ENCODE assay signal across 21 cellular contexts in the genomic region with DNA sequence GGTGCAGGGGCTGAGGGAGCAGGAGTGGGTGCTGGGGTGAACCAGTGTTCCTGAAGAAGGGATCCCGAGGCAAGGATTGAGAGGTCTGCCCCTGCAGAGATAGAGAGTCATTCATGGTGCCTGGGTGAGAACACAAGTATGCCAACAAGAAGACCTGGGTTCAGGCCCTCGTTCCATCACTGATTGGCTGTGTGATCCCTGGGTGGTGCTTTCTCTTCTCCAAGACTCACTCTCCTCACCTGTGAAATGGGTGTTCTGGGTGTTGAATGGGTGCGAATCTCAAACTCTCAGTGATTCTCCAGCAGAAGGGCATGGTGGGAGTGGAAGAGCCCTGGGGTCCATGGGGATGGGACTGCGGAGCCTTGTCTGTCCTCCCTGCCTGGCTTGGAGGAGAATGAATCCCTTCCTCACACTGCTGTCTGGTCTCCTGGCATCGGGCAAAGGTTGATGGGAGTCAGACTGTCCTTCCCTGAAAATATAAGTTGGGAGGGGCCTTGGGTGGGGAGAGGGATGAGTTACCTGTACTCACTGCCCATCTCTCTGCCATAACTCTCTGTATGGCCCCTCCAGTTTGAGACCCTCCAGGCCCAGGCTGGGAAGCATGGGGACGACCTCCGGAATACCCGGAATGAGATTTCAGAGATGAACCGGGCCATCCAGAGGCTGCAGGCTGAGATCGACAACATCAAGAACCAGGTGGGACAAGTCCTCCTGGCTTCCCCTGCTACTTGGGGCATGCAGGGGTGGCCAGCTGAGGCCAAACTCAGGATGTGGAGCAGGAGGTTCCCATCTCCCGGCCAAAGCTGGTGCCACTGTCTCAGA. TPM values are rescaled to one million over a fixed set of nuclear protein-coding genes. Genes with fewer than 3 reads are reported as not detected.
DNase-seq lines count a peak whose midpoint lies in the region; ATAC-seq, FAIRE-seq and TF ChIP-seq lines count a peak whose summit lies in the region.
"Had no signal": no experiment of that assay in that cellular context is flagged by ENCODE, and none has a peak within 500 bp of the region (broad histone marks: within the 10 kb centered on the region; RNA-seq: fewer than 3 reads in every experiment).

No MANE protein-coding gene starts in this region.

- no peak for TF ChIP-seq RAD21 in IMR-90 (IDR thresholded peaks at IDR 0.05; ENCODE audit: low read length)

- H4K8ac ChIP-seq in IMR-90 (ENCODE audit: low read depth in 2 of 2, low read length in 2 of 2), result peak overlapping the region in 1 of 2 experiments; percentile 89; a peak in 2 of 4 replicates

- peak overlapping the region; percentile 92; the same call in 1 of the 2 replicates for H3K14ac ChIP-seq in IMR-90 (replicated peaks; ENCODE audit: low read depth, low read length)

- peak overlapping the region; percentile 100 for H2BK120ac ChIP-seq in IMR-90 (ENCODE audit: low read depth, low read length)

- no peak for TF ChIP-seq POLR2A in IMR-90 (IDR thresholded peaks at IDR 0.05; ENCODE audit: low read depth, low read length)
- TF ChIP-seq POLR2A in prostate gland (IDR thresholded peaks at IDR 0.05), result no peak

- H4K20me1 ChIP-seq in IMR-90 (ENCODE audit: insufficient read depth, low read length), result no peaks in the 10 kb centered on the region

- H3K23ac ChIP-seq in IMR-90 (ENCODE audit: low read depth, low read length), result no peak overlapping the region

- intact Hi-C loops in IMR-90 (cut with micrococcal nuclease) (no loop called here), prostate gland (cut with DNase I) (no loop called here)

- peak overlapping the region; percentile 95 for H4K91ac ChIP-seq in IMR-90 (ENCODE audit: insufficient read depth, low read depth, low read length)

- WGBS in IMR-90 (ENCODE audit: extremely low coverage in 2 of 2, insufficient read length in 1 of 2), 2 experiments, result 100% methylated on average over 6 of the region's 11 CpGs; no CpG with 5 or more reads in 1 of the 2 experiments
- WGBS in prostate gland, result 86% methylated on average over 11 of the region's 11 CpGs

- H3K4ac ChIP-seq in IMR-90 (ENCODE audit: low read depth, low read length), result peak overlapping the region; percentile 99

- H3K79me1 ChIP-seq in IMR-90 (ENCODE audit: low read depth in 1 of 2, low read length in 2 of 2), result peaks cover 0 to 6% of the 10 kb centered on the region in 2 experiments; a peak in 1 of 4 replicates

- H3K27me3 ChIP-seq in IMR-90 (ENCODE audit: control insufficient read depth, insufficient read depth, low read length) (no peaks in the 10 kb centered on the region), bronchial epithelial cell (ENCODE audit: control insufficient read depth, insufficient read depth, low read length) (no peaks in the 10 kb centered on the region), prostate gland (replicated peaks; ENCODE audit: insufficient read depth) (no peaks in the 10 kb centered on the region)
- H3K27me3 ChIP-seq: heart left ventricle had no signal

- H2AFZ ChIP-seq in IMR-90 (replicated peaks; ENCODE audit: low read length, poor library complexity), result peak overlapping the region; percentile 29

- dilution Hi-C loops in IMR-90 (cut with HindIII; ENCODE audit: low sequenced_read_pairs, unreplicated experiment), result no loop called here

- H3K9me1 ChIP-seq in IMR-90 (ENCODE audit: insufficient read depth, low read length), result peaks cover 24% of the 10 kb centered on the region

- no peak for TF ChIP-seq CTCF in IMR-90 (conservative IDR thresholded peaks at IDR 0.05; ENCODE audit: low read depth, low read length)
- no peak for TF ChIP-seq CTCF in bronchial epithelial cell (IDR thresholded peaks at IDR 0.05; ENCODE audit: insufficient read depth, low read length, severe bottlenecking)
- TF ChIP-seq CTCF in prostate gland (IDR thresholded peaks at IDR 0.05), result no peak

- CTCF ChIA-PET in IMR-90 (lab: Yijun Ruan, JAX), result no interaction called here

- peak overlapping the region; percentile 99 for H2BK20ac ChIP-seq in IMR-90 (ENCODE audit: low read depth, low read length)

- peak overlapping the region; percentile 96 for H2AK5ac ChIP-seq in IMR-90 (ENCODE audit: low read depth, low read length)

- no TSS peak for BruUV-seq in IMR-90 (replicated peaks; lab: Mats Ljungman, UMichigan)

- no peak overlapping the region for H3K4me2 ChIP-seq in IMR-90 (ENCODE audit: low read depth, low read length)

- H2BK5ac ChIP-seq in IMR-90 (ENCODE audit: low read depth, low read length, poor library complexity, severe bottlenecking), result no peak overlapping the region

- H3K4me3 ChIP-seq in IMR-90 (ENCODE audit: insufficient read depth, low read depth, low read length), result no peak overlapping the region
- no peak overlapping the region for H3K4me3 ChIP-seq in bronchial epithelial cell (ENCODE audit: low read depth, low read length)
- H3K4me3 ChIP-seq in prostate gland, result no peak overlapping the region
- H3K4me3 ChIP-seq: heart left ventricle, skin epidermis had no signal

- no peak overlapping the region for H3K9ac ChIP-seq in IMR-90 (ENCODE audit: low read depth, low read length)

- H2AK9ac ChIP-seq in IMR-90 (replicated peaks; ENCODE audit: low read depth, low read length, poor library complexity), result no peak overlapping the region

- POLR2A ChIA-PET in IMR-90 (lab: Charles Lee; ENCODE audit: unreplicated experiment), result no interaction called here

- ATAC-seq in IMR-90 (ENCODE audit: low read depth), result no peak
- ATAC-seq: effector memory CD8-positive, alpha-beta T cell; heart left ventricle; naive thymus-derived CD4-positive, alpha-beta T cell had no signal

- H3K4me1 ChIP-seq in IMR-90 (ENCODE audit: control insufficient read depth, insufficient read depth, low read length) (peaks cover 22% of the 10 kb centered on the region), prostate gland (replicated peaks) (peaks cover 19% of the 10 kb centered on the region)

- DNase-seq in DMS53 (lab: John Stamatoyannopoulos, UW), result peak; percentile 66
- DNase-seq in DMS53 treated with DMSO at 0.1 percent for 48 hours (lab: John Stamatoyannopoulos, UW; ENCODE audit: unreplicated experiment), result no peak
- no peak for DNase-seq in IMR-90
- no peak for DNase-seq in bronchial epithelial cell (ENCODE audit: low read depth)
- DNase-seq in prostate gland (ENCODE audit: low spot score), result no peak
- DNase-seq in NCI-H446 treated with DMSO at 0.1 percent for 48 hours (lab: John Stamatoyannopoulos, UW), result no peak
- DNase-seq in GF-D8 (lab: John Stamatoyannopoulos, UW), result no peak
- no peak for DNase-seq in DMS153 treated with DMSO at 0.1 percent for 48 hours (lab: John Stamatoyannopoulos, UW; ENCODE audit: unreplicated experiment)
- DNase-seq: activated B cell treated with CpG ODN at 0.5 μM for 24 hours; anterior cingulate cortex; CD4-positive, alpha-beta memory T cell; effector memory CD8-positive, alpha-beta T cell; HCEC 1CT; naive thymus-derived CD4-positive, alpha-beta T cell; SHP77 treated with DMSO at 0.1 percent for 48 hours; stimulated activated CD4-positive, alpha-beta T cell treated with anti-CD3 and anti-CD28 coated beads, Interleukin-4, amount 100 ng/mL, for 24 hours; substantia nigra had no signal

- no peaks in the 10 kb centered on the region for H3K36me3 ChIP-seq in IMR-90 (ENCODE audit: control insufficient read depth, insufficient read depth, low read length)
- peaks cover 10% of the 10 kb centered on the region for H3K36me3 ChIP-seq in bronchial epithelial cell (ENCODE audit: control insufficient read depth, insufficient read depth, low read length)
- H3K36me3 ChIP-seq in prostate gland, result no peaks in the 10 kb centered on the region
- H3K36me3 ChIP-seq: heart left ventricle had no signal

- in situ Hi-C loops in IMR-90 (cut with MboI; ENCODE audit: low sequenced_read_pairs), result no loop called here

- H3K27ac ChIP-seq in IMR-90 (ENCODE audit: insufficient read depth, low read length) (no peak overlapping the region), prostate gland (peak overlapping the region; percentile 82 to 87)

- no peak overlapping the region for H4K5ac ChIP-seq in IMR-90 (ENCODE audit: low read depth, low read length)

- peak; percentile 47 for FAIRE-seq in bronchial epithelial cell (lab: Jason Lieb, UNC)
- FAIRE-seq: islet of Langerhans had no signal

- H3K56ac ChIP-seq in IMR-90 (ENCODE audit: extremely low read depth, insufficient read depth, low read length), result no peak overlapping the region

- H2BK15ac ChIP-seq in IMR-90 (ENCODE audit: low read depth, low read length), result peak overlapping the region; percentile 97

- H3K9me3 ChIP-seq in IMR-90 (ENCODE audit: control insufficient read depth, insufficient read depth, low read length) (no peaks in the 10 kb centered on the region), prostate gland (no peaks in the 10 kb centered on the region)
- H3K9me3 ChIP-seq: heart left ventricle had no signal

- H3K18ac ChIP-seq in IMR-90 (ENCODE audit: low read depth, low read length), result no peak overlapping the region

TF ChIP-seq in IMR-90, 13 proteins besides CTCF, POLR2A, EP300 and RAD21:
- TF ChIP-seq NFE2L2 (IDR thresholded peaks at IDR 0.05; ENCODE audit: low read depth, low read length), result no peak
TF ChIP-seq in IMR-90: peak in this region for 0.

RNA-seq across cellular contexts. Expression of gene KRT7, which starts 9.6 kb away (rescaled TPM):
- total RNA-seq in IMR-90 (2012; rRNA removed), result 0.54 and 1.4 TPM in 2 replicates
- 1.4 and 1.7 TPM in 2 replicates for polyA plus RNA-seq in IMR-90 (2012; rRNA removed)
- 2.5 and 3.4 TPM in 2 replicates for polyA plus RNA-seq in IMR-90 (2012; cell fraction: cytosol; rRNA removed)
- 0.60 and 1.7 TPM in 2 replicates for polyA plus RNA-seq in IMR-90 (2012; cell fraction: nucleus; rRNA removed; ENCODE audit: low replicate concordance)
- 532 and 895 TPM in 2 replicates for total RNA-seq in bronchial epithelial cell
- total RNA-seq in prostate gland, result 100 to 1,000 TPM in 1 of 2 donors, 10 to 100 TPM in 1; 53.1 to 151 TPM
- total RNA-seq: CD4-positive, alpha-beta memory T cell had no signal
- polyA plus RNA-seq: CD4-positive, alpha-beta memory T cell; naive thymus-derived CD4-positive, alpha-beta T cell had no signal

RNA-seq across cellular contexts. Expression of gene KRT86, which starts 31.8 kb away (rescaled TPM):
- total RNA-seq in IMR-90 (2012; rRNA removed) (not detected in 2 replicates), bronchial epithelial cell (0.26 TPM in 2 replicates), prostate gland (under 1 TPM; 0.27 to 0.85 TPM)
- 0.06 TPM in 1 of 2 replicates, not detected in the other for polyA plus RNA-seq in IMR-90 (2012; rRNA removed)
- 0.01 TPM in 1 of 2 replicates, not detected in the other for polyA plus RNA-seq in IMR-90 (2012; cell fraction: cytosol; rRNA removed)
- 0.03 TPM in 1 of 2 replicates, not detected in the other for polyA plus RNA-seq in IMR-90 (2012; cell fraction: nucleus; rRNA removed; ENCODE audit: low replicate concordance)
- total RNA-seq: activated B cell treated with CpG ODN at 0.5 μM for 24 hours; CD4-positive, alpha-beta memory T cell; heart left ventricle had no signal
- polyA plus RNA-seq: CD4-positive, alpha-beta memory T cell; heart left ventricle; naive thymus-derived CD4-positive, alpha-beta T cell had no signal

RNA-seq across cellular contexts. Expression of gene KRT81, which starts 48.7 kb away (rescaled TPM):
- total RNA-seq in IMR-90 (2012; rRNA removed) (under 0.01 TPM in 2 replicates), bronchial epithelial cell (0.13 and 0.26 TPM in 2 replicates), prostate gland (1 to 10 TPM in 1 of 2 donors, not detected in 1; 1.7 TPM)
- polyA plus RNA-seq in IMR-90 (2012; rRNA removed), result 0.05 and 0.29 TPM in 2 replicates
- 0.17 and 0.21 TPM in 2 replicates for polyA plus RNA-seq in IMR-90 (2012; cell fraction: cytosol; rRNA removed)
- 0.09 and 0.13 TPM in 2 replicates for polyA plus RNA-seq in IMR-90 (2012; cell fraction: nucleus; rRNA removed; ENCODE audit: low replicate concordance)
- total RNA-seq: activated B cell treated with CpG ODN at 0.5 μM for 24 hours; CD4-positive, alpha-beta memory T cell; heart left ventricle had no signal
- polyA plus RNA-seq: CD4-positive, alpha-beta memory T cell; heart left ventricle; naive thymus-derived CD4-positive, alpha-beta T cell had no signal

RNA-seq across cellular contexts. Expression of gene KRT80, which starts 50.8 kb away (rescaled TPM):
- total RNA-seq in IMR-90 (2012; rRNA removed), result 0.54 and 0.56 TPM in 2 replicates
- polyA plus RNA-seq in IMR-90 (2012; rRNA removed), result 3.4 TPM in 2 replicates
- polyA plus RNA-seq in IMR-90 (2012; cell fraction: cytosol; rRNA removed), result 1.2 and 2.4 TPM in 2 replicates
- 14.7 and 18.0 TPM in 2 replicates for polyA plus RNA-seq in IMR-90 (2012; cell fraction: nucleus; rRNA removed; ENCODE audit: low replicate concordance)
- 14.7 and 66.4 TPM in 2 replicates for total RNA-seq in bronchial epithelial cell
- total RNA-seq in prostate gland, result 1 to 10 TPM; 1.9 to 3.7 TPM
- total RNA-seq: activated B cell treated with CpG ODN at 0.5 μM for 24 hours; CD4-positive, alpha-beta memory T cell; T-helper 2 cell treated with Interferon-gamma antibody and Interleukin-4, amounts not matched to agents 100 ng/mL and 5 ng/mL, for 36 hours had no signal
- polyA plus RNA-seq: CD4-positive, alpha-beta memory T cell; naive thymus-derived CD4-positive, alpha-beta T cell had no signal

Comparison
In these comparisons a context has a peak if more than half of its experiments do, and no peak if none do; other contexts are left out.
1. RNA of gene KRT7, which starts 9.6 kb away (total RNA-seq): 532 to 895 TPM in bronchial epithelial cell and 53.1 to 151 TPM in prostate gland; 0.54 to 1.4 TPM in IMR-90; every median in the first group is over 10 times any median in the second.